10 cellular contexts compared by ENCODE assay signal in genomic region chr16:85394511-85395206, GRCh38.
A peak's percentile ranks its signal among the peaks of the same experiment; 100 is the strongest.
DNase-seq lines count a peak whose midpoint lies in the region; ATAC-seq and TF ChIP-seq lines count a peak whose summit lies in the region.
"Had no signal": no experiment of that assay in that cellular context is flagged by ENCODE, and none has a peak within 500 bp of the region (broad histone marks: within the 10 kb centered on the region; RNA-seq: fewer than 3 reads in every experiment).

No MANE protein-coding gene starts in this region.

- no peaks in the 10 kb centered on the region for H3K9me3 Mint-ChIP-seq in natural killer cell treated with Interleukin-12 subunit alpha and Interleukin-12 subunit beta and Interleukin-15 and Interleukin-18, amount 100 ng/mL, for 72 hours
- H3K9me3 Mint-ChIP-seq: CD4-positive, CD25-positive, alpha-beta regulatory T cell; immature natural killer cell had no signal

- H3K27me3 ChIP-seq in BE2C (no peaks in the 10 kb centered on the region), esophagus (ENCODE audit: control insufficient read depth in 1 of 2, insufficient read depth in 2 of 2, low read length in 2 of 2) (no peaks in the 10 kb centered on the region)

- H3K4me3 Mint-ChIP-seq in natural killer cell treated with Interleukin-12 subunit alpha and Interleukin-12 subunit beta and Interleukin-15 and Interleukin-18, amount 100 ng/mL, for 72 hours: no peak overlapping the region
- H3K4me3 Mint-ChIP-seq: CD4-positive, CD25-positive, alpha-beta regulatory T cell; immature natural killer cell had no signal

- no peak overlapping the region for H3K27ac Mint-ChIP-seq in natural killer cell treated with Interleukin-12 subunit alpha and Interleukin-12 subunit beta and Interleukin-15 and Interleukin-18, amount 100 ng/mL, for 72 hours
- H3K27ac Mint-ChIP-seq: immature natural killer cell had no signal

- 64 to 69% methylated on average over 18 of the region's 18 CpGs for WGBS in esophagus, 2 donors

- DNase-seq in BE2C (peak; percentile 19), NCI-H1436 (lab: John Stamatoyannopoulos, UW) (peak; percentile 72), GF-D8 (lab: John Stamatoyannopoulos, UW) (no peak)
- DNase-seq in natural killer cell treated with Interleukin-12 subunit alpha and Interleukin-12 subunit beta and Interleukin-15 and Interleukin-18, amount 100 ng/mL, for 72 hours (ENCODE audit: low spot score): peak; percentile 42
- DNase-seq: CD4-positive, CD25-positive, alpha-beta regulatory T cell; immature natural killer cell had no signal

- H3K9me3 ChIP-seq in BE2C: no peaks in the 10 kb centered on the region; the same call in 1 of the 2 replicates
- no peaks in the 10 kb centered on the region for H3K9me3 ChIP-seq in esophagus (ENCODE audit: control insufficient read depth in 2 of 2, insufficient read depth in 1 of 2, low read depth in 1 of 2, low read length in 1 of 2)

- peak overlapping the region; percentile 72 to 82 for H3K27ac ChIP-seq in esophagus (ENCODE audit: low read depth in 2 of 2, low read length in 1 of 2)

- peaks cover 7 to 8% of the 10 kb centered on the region in 2 donors for H3K27me3 Mint-ChIP-seq in natural killer cell treated with Interleukin-12 subunit alpha and Interleukin-12 subunit beta and Interleukin-15 and Interleukin-18, amount 100 ng/mL, for 72 hours
- H3K27me3 Mint-ChIP-seq: CD4-positive, CD25-positive, alpha-beta regulatory T cell had no signal

- no peaks in the 10 kb centered on the region for H3K4me1 Mint-ChIP-seq in natural killer cell treated with Interleukin-12 subunit alpha and Interleukin-12 subunit beta and Interleukin-15 and Interleukin-18, amount 100 ng/mL, for 72 hours (ENCODE audit: low read depth in 2 of 2)
- H3K4me1 Mint-ChIP-seq: CD4-positive, CD25-positive, alpha-beta regulatory T cell; immature natural killer cell had no signal

- H3K4me3 ChIP-seq in BE2C (ENCODE audit: low read depth, low read length): no peak overlapping the region
- H3K4me3 ChIP-seq in esophagus (ENCODE audit: low read depth in 1 of 2, low read length in 2 of 2): no peak overlapping the region

- H3K36me3 ChIP-seq in BE2C (no peaks in the 10 kb centered on the region), esophagus (ENCODE audit: control insufficient read depth in 2 of 2, insufficient read depth in 2 of 2, low read length in 1 of 2) (peaks cover 0 to 2% of the 10 kb centered on the region in 2 donors)

- TF ChIP-seq CTCF in BE2C (IDR thresholded peaks at IDR 0.05; ENCODE audit: low read depth, low read length): no peak

- H3K36me3 Mint-ChIP-seq in natural killer cell treated with Interleukin-12 subunit alpha and Interleukin-12 subunit beta and Interleukin-15 and Interleukin-18, amount 100 ng/mL, for 72 hours: no peaks in the 10 kb centered on the region
- H3K36me3 Mint-ChIP-seq: CD4-positive, CD25-positive, alpha-beta regulatory T cell; immature natural killer cell had no signal

- H3K4me1 ChIP-seq in BE2C (peaks cover 50% of the 10 kb centered on the region), esophagus (ENCODE audit: control insufficient read depth in 2 of 2, insufficient read depth in 2 of 2, low read length in 1 of 2) (peaks cover 16 to 35% of the 10 kb centered on the region in 2 donors)

- ATAC-seq in natural killer cell treated with Interleukin-12 subunit alpha and Interleukin-12 subunit beta and Interleukin-15 and Interleukin-18, amount 100 ng/mL, for 72 hours: no peak
- ATAC-seq in GM21360 (IDR thresholded peaks at IDR 0.05; ENCODE audit: unreplicated experiment): no peak
- ATAC-seq in GM18909 (IDR thresholded peaks at IDR 0.05; ENCODE audit: poor library complexity, unreplicated experiment): no peak
- ATAC-seq in GM18511 (IDR thresholded peaks at IDR 0.05; ENCODE audit: unreplicated experiment): no peak
